11 cellular contexts compared by ENCODE assay signal in genomic region chr19:7444042-7444441, GRCh38. TPM values are rescaled to one million over a fixed set of nuclear protein-coding genes. Genes with fewer than 3 reads are reported as not detected.
DNase-seq lines count a peak whose midpoint lies in the region; ATAC-seq and TF ChIP-seq lines count a peak whose summit lies in the region.
"Had no signal": no experiment of that assay in that cellular context is flagged by ENCODE, and none has a peak within 500 bp of the region (broad histone marks: within the 10 kb centered on the region; RNA-seq: fewer than 3 reads in every experiment).

No MANE protein-coding gene starts in this region.

- H3K4me3 Mint-ChIP-seq in activated T-cell treated with anti-CD3 and anti-CD28 coated beads, Interleukin-2, amount 50 U/mL, for 24 hours, result no peak overlapping the region
- no peak overlapping the region for H3K4me3 Mint-ChIP-seq in WTC11
- no peak overlapping the region for H3K4me3 Mint-ChIP-seq in neural crest cell
- no peak overlapping the region for H3K4me3 Mint-ChIP-seq in osteocyte (ENCODE audit: unreplicated experiment)

- CTCF ChIA-PET in WTC11 (lab: Charles Lee), result no interaction called here

- H3K27me3 Mint-ChIP-seq in activated T-cell treated with anti-CD3 and anti-CD28 coated beads, Interleukin-2, amount 50 U/mL, for 24 hours, result no peaks in the 10 kb centered on the region
- H3K27me3 Mint-ChIP-seq in WTC11 (ENCODE audit: low read depth) (no peaks in the 10 kb centered on the region), neural crest cell (ENCODE audit: low read depth) (no peaks in the 10 kb centered on the region), osteocyte (ENCODE audit: unreplicated experiment) (no peaks in the 10 kb centered on the region)

- no peaks in the 10 kb centered on the region for H3K9me3 Mint-ChIP-seq in activated T-cell treated with anti-CD3 and anti-CD28 coated beads, Interleukin-2, amount 50 U/mL, for 24 hours
- H3K9me3 Mint-ChIP-seq in WTC11, result no peaks in the 10 kb centered on the region
- H3K9me3 Mint-ChIP-seq in neural crest cell, result no peaks in the 10 kb centered on the region
- H3K9me3 Mint-ChIP-seq in osteocyte (ENCODE audit: unreplicated experiment), result no peaks in the 10 kb centered on the region

- POLR2A ChIA-PET in WTC11 (lab: Charles Lee), result no interaction called here

- peak overlapping the region; percentile 37 for H3K27ac Mint-ChIP-seq in activated T-cell treated with anti-CD3 and anti-CD28 coated beads, Interleukin-2, amount 50 U/mL, for 24 hours
- H3K27ac Mint-ChIP-seq in WTC11, result no peak overlapping the region
- H3K27ac Mint-ChIP-seq in neural crest cell (ENCODE audit: unreplicated experiment), result peak overlapping the region; percentile 62
- no peak overlapping the region for H3K27ac Mint-ChIP-seq in osteocyte (ENCODE audit: unreplicated experiment)

- H3K36me3 Mint-ChIP-seq in activated T-cell treated with anti-CD3 and anti-CD28 coated beads, Interleukin-2, amount 50 U/mL, for 24 hours (ENCODE audit: low read depth), result peaks cover 85% of the 10 kb centered on the region
- H3K36me3 Mint-ChIP-seq in WTC11, result peaks cover 59% of the 10 kb centered on the region
- H3K36me3 Mint-ChIP-seq in neural crest cell (ENCODE audit: low read depth), result peaks cover 12% of the 10 kb centered on the region
- H3K36me3 Mint-ChIP-seq in osteocyte (ENCODE audit: unreplicated experiment), result peaks cover 42% of the 10 kb centered on the region

- ATAC-seq in WTC11 (peak; percentile 56), HG03439 (IDR thresholded peaks at IDR 0.05; ENCODE audit: unreplicated experiment) (no peak)

- no peak for DNase-seq in activated T-cell treated with anti-CD3 and anti-CD28 coated beads, Interleukin-2, amount 50 U/mL, for 24 hours
- DNase-seq in activated T-cell treated with anti-CD3 and anti-CD28 coated beads, Interleukin-2, amount 50 U/mL, for 48 hours, result no peak
- no peak for DNase-seq in WTC11 (ENCODE audit: low spot score)
- DNase-seq in neural crest cell (ENCODE audit: low read depth, low spot score), result no peak
- no peak for DNase-seq in osteocyte (ENCODE audit: extremely low spot score, unreplicated experiment)
- DNase-seq in foreskin melanocyte, result no peak
- DNase-seq: 8988T, AML-193, DMS53 had no signal

- TF ChIP-seq CTCF in WTC11 (IDR thresholded peaks at IDR 0.05) (no peak), neural crest cell (conservative IDR thresholded peaks at IDR 0.05) (no peak), osteocyte (IDR thresholded peaks at IDR 0.05) (no peak)

- H3K4me1 Mint-ChIP-seq in activated T-cell treated with anti-CD3 and anti-CD28 coated beads, Interleukin-2, amount 50 U/mL, for 24 hours (ENCODE audit: low read depth), result no peaks in the 10 kb centered on the region
- H3K4me1 Mint-ChIP-seq in WTC11, result no peaks in the 10 kb centered on the region
- H3K4me1 Mint-ChIP-seq in neural crest cell, result no peaks in the 10 kb centered on the region
- H3K4me1 Mint-ChIP-seq in osteocyte (ENCODE audit: unreplicated experiment), result peaks cover 6% of the 10 kb centered on the region

TF ChIP-seq in WTC11, 78 proteins besides CTCF, POLR2A, EP300 and RAD21 (continues in another document):
- TF ChIP-seq SP1 (CRISPR knock-in tag; conservative IDR thresholded peaks at IDR 0.05) (no peak), MLX (CRISPR knock-in tag; IDR thresholded peaks at IDR 0.05) (no peak), E2F5 (CRISPR knock-in tag; IDR thresholded peaks at IDR 0.05) (no peak), HMGA2 (CRISPR knock-in tag; IDR thresholded peaks at IDR 0.05) (no peak), RORB (CRISPR knock-in tag; IDR thresholded peaks at IDR 0.05) (no peak), CBFB (CRISPR knock-in tag; IDR thresholded peaks at IDR 0.05; ENCODE audit: low read depth) (no peak), ERG (CRISPR knock-in tag; IDR thresholded peaks at IDR 0.05) (no peak), USF1 (CRISPR knock-in tag; IDR thresholded peaks at IDR 0.05) (no peak), ZNF532 (CRISPR knock-in tag; IDR thresholded peaks at IDR 0.05; ENCODE audit: borderline replicate concordance) (no peak), ETV6 (CRISPR knock-in tag; IDR thresholded peaks at IDR 0.05) (no peak), ZNF425 (CRISPR knock-in tag; conservative IDR thresholded peaks at IDR 0.05) (no peak)

RNA-seq across cellular contexts. Expression of gene PEX11G, which starts 44.8 kb away (rescaled TPM):
- 4.3 to 5.9 TPM (median 5.7 TPM) in 3 replicates for total RNA-seq in WTC11 (2021)
- 2.3 and 3.4 TPM in 2 replicates for total RNA-seq in neural crest cell
- 2.1 and 2.5 TPM in 2 replicates for total RNA-seq in osteocyte
- total RNA-seq: HT1080 had no signal

Comparison
In these comparisons a context has a peak if more than half of its experiments do, and no peak if none do; other contexts are left out.
1. H3K27ac Mint-ChIP-seq: peak in activated T-cell treated with anti-CD3 and anti-CD28 coated beads, Interleukin-2, amount 50 U/mL, for 24 hours (single experiment) and neural crest cell (single experiment); none in WTC11 (single experiment) and osteocyte (single experiment).